11 cellular contexts compared by ENCODE assay signal in genomic region chr7:42492895-42493294, GRCh38.
A peak's percentile ranks its signal among the peaks of the same experiment; 100 is the strongest.
DNase-seq lines count a peak whose midpoint lies in the region; ATAC-seq and TF ChIP-seq lines count a peak whose summit lies in the region.
"Had no signal": no experiment of that assay in that cellular context is flagged by ENCODE, and none has a peak within 500 bp of the region (broad histone marks: within the 10 kb centered on the region; RNA-seq: fewer than 3 reads in every experiment).

No MANE protein-coding gene starts in this region.

- peaks cover 8% of the 10 kb centered on the region for H3K27me3 Mint-ChIP-seq in type B pancreatic cell

- H3K9me3 Mint-ChIP-seq in type B pancreatic cell = peaks cover 11% of the 10 kb centered on the region

- CTCF ChIA-PET in SK-N-SH (lab: Yijun Ruan, JAX) (no interaction called here), HEK293T (lab: Yijun Ruan, JAX) (no interaction called here)

- H3K36me3 Mint-ChIP-seq in type B pancreatic cell = peaks cover 3% of the 10 kb centered on the region

- WGBS in SK-N-SH (ENCODE audit: low lambda C conversion rate) = 3% methylated on average over 7 of the region's 7 CpGs

- peak overlapping the region; percentile 72 for H3K4me3 Mint-ChIP-seq in type B pancreatic cell

- H3K27ac ChIP-seq in SK-N-SH (ENCODE audit: low read depth in 2 of 2, low read length in 1 of 2) (no peak overlapping the region), neural cell (ENCODE audit: low read length) (no peak overlapping the region)

- H3K9me3 ChIP-seq in SK-N-SH (no peaks in the 10 kb centered on the region), neural cell (ENCODE audit: low read length) (no peaks in the 10 kb centered on the region)
- H3K9me3 ChIP-seq: adrenal gland had no signal

- DNase-seq in SK-N-SH = no peak
- no peak for DNase-seq in fibroblast of mammary gland (ENCODE audit: low read depth)
- DNase-seq in type B pancreatic cell (ENCODE audit: extremely low spot score, unreplicated experiment) = no peak
- no peak for DNase-seq in NCI-H1105 treated with DMSO at 0.1 percent for 48 hours (lab: John Stamatoyannopoulos, UW)
- DNase-seq in mucosa of gallbladder (ENCODE audit: low spot score) = no peak
- DNase-seq in HEK293T (ENCODE audit: extremely low spot score) = no peak
- DNase-seq: 8988T; effector memory CD4-positive, alpha-beta T cell had no signal

- TF ChIP-seq EP300 in SK-N-SH (IDR thresholded peaks at IDR 0.05; ENCODE audit: borderline replicate concordance in 1 of 2, low read depth in 1 of 2, low read length in 1 of 2) (no peak), neural cell (conservative IDR thresholded peaks at IDR 0.05; ENCODE audit: poor library complexity, severe bottlenecking) (no peak)

- H3K4me1 Mint-ChIP-seq in type B pancreatic cell (ENCODE audit: unreplicated experiment) = peaks cover 24% of the 10 kb centered on the region

- H3F3A ChIP-seq in SK-N-SH (replicated peaks; ENCODE audit: insufficient read depth) (peaks cover 7% of the 10 kb centered on the region), neural cell (ENCODE audit: insufficient read depth, low read length, poor library complexity, severe bottlenecking) (no peaks in the 10 kb centered on the region)

- no peak overlapping the region for H3K9ac ChIP-seq in SK-N-SH
- no peak overlapping the region for H3K9ac ChIP-seq in neural cell (ENCODE audit: low read length)

- H3K4me3 ChIP-seq in SK-N-SH (ENCODE audit: low read depth in 2 of 2, low read length in 1 of 2) (no peak overlapping the region; a peak in 1 of 4 replicates), fibroblast of mammary gland (ENCODE audit: control insufficient read depth, low read depth, low read length) (peak overlapping the region; percentile 54), neural cell (ENCODE audit: low read length) (peak overlapping the region; percentile 65)

- H3K9me2 ChIP-seq in SK-N-SH (no peaks in the 10 kb centered on the region; the same call in 1 of the 2 replicates), neural cell (ENCODE audit: insufficient read depth, low read length) (no peaks in the 10 kb centered on the region)

- H3K27me3 ChIP-seq in SK-N-SH (ENCODE audit: insufficient read depth) = peaks cover 35% of the 10 kb centered on the region; the same call in 1 of the 2 replicates
- no peaks in the 10 kb centered on the region for H3K27me3 ChIP-seq in neural cell (ENCODE audit: insufficient read depth, low read depth, low read length)
- H3K27me3 ChIP-seq: adrenal gland had no signal

- H4K20me1 ChIP-seq in SK-N-SH (ENCODE audit: insufficient read depth) = no peaks in the 10 kb centered on the region
- H4K20me1 ChIP-seq in neural cell (ENCODE audit: insufficient read depth) = no peaks in the 10 kb centered on the region

- H3K36me3 ChIP-seq in SK-N-SH (replicated peaks in 1 of 2; ENCODE audit: control insufficient read depth in 1 of 2, insufficient read depth in 2 of 2, low read length in 1 of 2) (no peaks in the 10 kb centered on the region), neural cell (ENCODE audit: insufficient read depth, low read length) (no peaks in the 10 kb centered on the region)
- H3K36me3 ChIP-seq: adrenal gland had no signal

- H3K79me2 ChIP-seq in SK-N-SH (ENCODE audit: insufficient read depth) (no peaks in the 10 kb centered on the region), neural cell (replicated peaks; ENCODE audit: insufficient read depth, low read length) (no peaks in the 10 kb centered on the region)

- 0 out of 2 replicates have a peak overlapping the region, but pooled peaks have one; percentile 5 for H2AFZ ChIP-seq in SK-N-SH (ENCODE audit: low read depth)
- H2AFZ ChIP-seq in neural cell (ENCODE audit: low read depth, low read length) = no peak overlapping the region

- POLR2A ChIA-PET in SK-N-SH (lab: Yijun Ruan, JAX) = no interaction called here
- POLR2A ChIA-PET in HEK293T (lab: Yijun Ruan, JAX) = no interaction called here

- H3K4me1 ChIP-seq in SK-N-SH (ENCODE audit: control insufficient read depth in 1 of 2, insufficient read depth in 2 of 2, low read depth in 1 of 2, low read length in 1 of 2) = peaks cover 0 to 9% of the 10 kb centered on the region in 2 experiments; a peak in 2 of 4 replicates

- TF ChIP-seq RAD21 in SK-N-SH (IDR thresholded peaks at IDR 0.05; ENCODE audit: low read length) = no peak
- TF ChIP-seq RAD21 in neural cell (conservative IDR thresholded peaks at IDR 0.05) = no peak

- peak overlapping the region; percentile 67 for H3K4me2 ChIP-seq in SK-N-SH
- H3K4me2 ChIP-seq in neural cell (ENCODE audit: low read length) = peak overlapping the region; percentile 50

- H3K27ac Mint-ChIP-seq in type B pancreatic cell = no peak overlapping the region

- ATAC-seq in SK-N-SH treated with all-trans-retinoic acid at 6 μM for 48 hours = no peak

- no peak for TF ChIP-seq CTCF in SK-N-SH (IDR thresholded peaks at IDR 0.05)
- no peak for TF ChIP-seq CTCF in fibroblast of mammary gland (conservative IDR thresholded peaks at IDR 0.05; ENCODE audit: control insufficient read depth, insufficient read depth, low read depth, low read length)
- TF ChIP-seq CTCF in neural cell (IDR thresholded peaks at IDR 0.05; ENCODE audit: poor library complexity, severe bottlenecking) = no peak
- no peak for TF ChIP-seq CTCF in type B pancreatic cell (conservative IDR thresholded peaks at IDR 0.05)

TF ChIP-seq in SK-N-SH, 30 proteins besides CTCF, POLR2A, EP300 and RAD21 (continues in another document):
- TF ChIP-seq EZH2phosphoT487 (IDR thresholded peaks at IDR 0.05; ENCODE audit: borderline replicate concordance, low read depth) (no peak), FOXJ3 (CRISPR knock-in tag; IDR thresholded peaks at IDR 0.05) (no peak), RCOR1 (IDR thresholded peaks at IDR 0.05; ENCODE audit: low read length) (no peak), ELF1 (IDR thresholded peaks at IDR 0.05) (no peak), TEAD4 (IDR thresholded peaks at IDR 0.05; ENCODE audit: borderline replicate concordance, insufficient read depth) (no peak), SMC3 (IDR thresholded peaks at IDR 0.05; ENCODE audit: low read depth, low read length) (no peak), TAF1 (IDR thresholded peaks at IDR 0.05; ENCODE audit: borderline replicate concordance, low read depth, low read length) (no peak), RFX5 (IDR thresholded peaks at IDR 0.05; ENCODE audit: low read length) (no peak), CHD2 (IDR thresholded peaks at IDR 0.05; ENCODE audit: low read length, partially characterized antibody) (no peak), TCF12 (IDR thresholded peaks at IDR 0.05) (no peak), MXI1 (IDR thresholded peaks at IDR 0.05; ENCODE audit: low read depth, low read length) (no peak), JUND (IDR thresholded peaks at IDR 0.05) (no peak)

TF ChIP-seq in SK-N-SH treated with all-trans-retinoic acid at 6 μM for 48 hours, 23 proteins besides CTCF, POLR2A, EP300 and RAD21:
- TF ChIP-seq BACH2 (CRISPR knock-in tag; IDR thresholded peaks at IDR 0.05; ENCODE audit: borderline replicate concordance) (no peak), POU6F1 (CRISPR knock-in tag; IDR thresholded peaks at IDR 0.05; ENCODE audit: borderline replicate concordance, low read depth) (no peak)

TF ChIP-seq in neural cell, 6 proteins besides CTCF, POLR2A, EP300 and RAD21 (continues in another document):
- TF ChIP-seq TAF1 (IDR thresholded peaks at IDR 0.05; ENCODE audit: low read depth) = no peak
- TF ChIP-seq POLR2AphosphoS5 (IDR thresholded peaks at IDR 0.05) = no peak
- TF ChIP-seq EZH2 (IDR thresholded peaks at IDR 0.05; ENCODE audit: borderline replicate concordance, insufficient read depth, low read length, poor library complexity, severe bottlenecking) = no peak
- TF ChIP-seq MXI1 (conservative IDR thresholded peaks at IDR 0.05; ENCODE audit: poor library complexity, severe bottlenecking) = no peak
- TF ChIP-seq SMC3 (conservative IDR thresholded peaks at IDR 0.05; ENCODE audit: poor library complexity) = no peak

TF ChIP-seq in HEK293T, 16 proteins besides CTCF, POLR2A, EP300 and RAD21:
- TF ChIP-seq NFRKB (IDR thresholded peaks at IDR 0.05) = no peak
- no peak for TF ChIP-seq TARDBP (IDR thresholded peaks at IDR 0.05)
- TF ChIP-seq ELF4 (IDR thresholded peaks at IDR 0.05) = no peak
- TF ChIP-seq FOXM1 (IDR thresholded peaks at IDR 0.05; ENCODE audit: borderline replicate concordance) = no peak
- TF ChIP-seq BHLHE40 (IDR thresholded peaks at IDR 0.05; ENCODE audit: borderline replicate concordance) = no peak
- TF ChIP-seq PKNOX1 (IDR thresholded peaks at IDR 0.05) = no peak
- TF ChIP-seq L3MBTL2 (conservative IDR thresholded peaks at IDR 0.05) = no peak
- TF ChIP-seq SP1 (IDR thresholded peaks at IDR 0.05) = no peak
- TF ChIP-seq SUZ12 (IDR thresholded peaks at IDR 0.05) = no peak
- no peak for TF ChIP-seq ARNT (IDR thresholded peaks at IDR 0.05)
- no peak for TF ChIP-seq ZNF384 (IDR thresholded peaks at IDR 0.05)
- no peak for TF ChIP-seq LEF1 (IDR thresholded peaks at IDR 0.05; ENCODE audit: borderline replicate concordance)
- TF ChIP-seq CTBP1 (IDR thresholded peaks at IDR 0.05; ENCODE audit: borderline replicate concordance) = no peak
- no peak for TF ChIP-seq FOXK2 (IDR thresholded peaks at IDR 0.05)
- no peak for TF ChIP-seq FOXA1 (IDR thresholded peaks at IDR 0.05)
- no peak for TF ChIP-seq HDGF (IDR thresholded peaks at IDR 0.05; ENCODE audit: borderline replicate concordance)

Comparison
In these comparisons a context has a peak if more than half of its experiments do, and no peak if none do; other contexts are left out.
1. H3K4me3 ChIP-seq: peak in fibroblast of mammary gland (single experiment) and neural cell (single experiment); none in SK-N-SH (0 of 2).